22 cellular contexts compared by ENCODE assay signal in genomic region chr3:81043009-81043408, GRCh38.
"Had no signal": no experiment of that assay in that cellular context is flagged by ENCODE, and none has a peak within 500 bp of the region (broad histone marks: within the 10 kb centered on the region; RNA-seq: fewer than 3 reads in every experiment).

No MANE protein-coding gene starts in this region.

- H3K27ac ChIP-seq: neural progenitor cell, ovary, parathyroid adenoma, psoas muscle, right lobe of liver, sigmoid colon, stomach, thoracic aorta, thyroid gland, tibial nerve, upper lobe of left lung, vagina had no signal

- H3K9me3 ChIP-seq: ovary, psoas muscle, right lobe of liver, sigmoid colon, thoracic aorta, thyroid gland, tibial nerve, upper lobe of left lung, vagina had no signal

- H3K9ac ChIP-seq: neural progenitor cell, parathyroid adenoma had no signal

- H3K36me3 ChIP-seq: neural progenitor cell, ovary, right lobe of liver, sigmoid colon, stomach, thoracic aorta, thyroid gland, tibial nerve, upper lobe of left lung, vagina had no signal

- H3K4me2 ChIP-seq: neural progenitor cell had no signal

- H2AFZ ChIP-seq: neural progenitor cell, parathyroid adenoma had no signal

- DNase-seq: natural killer cell; occipital lobe; ovary; posterior cingulate gyrus; psoas muscle; right cardiac atrium; right lobe of liver; sigmoid colon; small intestine; stimulated activated CD4-positive, alpha-beta T cell treated with anti-CD3 and anti-CD28 coated beads, Interleukin-15, amount 100 ng/mL, for 24 hours; stimulated activated CD4-positive, alpha-beta T cell treated with anti-CD3 and anti-CD28 coated beads, Interleukin-4, amount 100 ng/mL, for 1 hour; stimulated activated CD4-positive, alpha-beta T cell treated with anti-CD3 and anti-CD28 coated beads, Interleukin-4, amount 100 ng/mL, for 4 hours; stimulated activated naive B cell treated with anti-CD40 and anti-IgM and Interleukin-4, amounts not matched to agents 10 μg/mL and 1 μg/mL and 100 μg/mL, for 72 hours; stimulated activated naive CD4-positive, alpha-beta T cell treated with Interleukin-2 at 50 U/mL for 16 hours; stomach; thyroid gland; upper lobe of left lung had no signal

- H3K4me1 ChIP-seq: neural progenitor cell, parathyroid adenoma, psoas muscle, sigmoid colon, stomach, thyroid gland, tibial nerve, upper lobe of left lung, vagina had no signal

- H3K79me2 ChIP-seq: parathyroid adenoma had no signal

- H3K4me3 ChIP-seq: neural progenitor cell, ovary, psoas muscle, right lobe of liver, sigmoid colon, stomach, thoracic aorta, thyroid gland, tibial nerve, upper lobe of left lung, vagina had no signal

- H3K27me3 ChIP-seq: neural progenitor cell, ovary, right lobe of liver, sigmoid colon, stomach, thyroid gland, tibial nerve, upper lobe of left lung, vagina had no signal
